In the genomic region with DNA sequence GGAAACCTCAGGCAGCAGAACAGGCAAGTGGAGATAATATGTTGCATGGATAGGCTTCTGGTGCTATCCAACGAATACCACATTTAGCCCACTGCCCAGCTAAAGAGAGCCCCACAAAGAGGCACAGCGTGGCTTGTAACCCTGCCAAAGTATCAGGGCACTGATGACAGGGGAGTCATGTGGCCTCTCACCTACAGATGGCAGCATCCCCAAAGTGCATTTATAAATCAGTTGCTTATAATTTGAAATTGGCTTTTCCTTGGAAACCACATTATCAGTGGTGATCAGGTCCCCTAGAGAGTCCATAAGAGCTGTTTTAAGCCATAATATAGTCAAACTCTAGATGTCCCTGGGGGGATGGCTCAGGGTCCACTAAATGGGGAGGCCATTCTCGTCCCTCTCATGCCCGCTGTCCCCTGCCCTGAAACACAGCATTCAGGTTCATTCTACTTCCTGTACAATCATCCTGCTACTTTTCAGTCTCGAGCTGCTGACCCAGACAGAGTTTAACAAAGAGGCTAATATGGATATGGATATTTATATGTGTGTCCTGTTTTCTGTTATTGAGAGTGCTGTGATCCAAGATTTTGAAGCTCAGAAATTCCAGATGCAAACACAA, we compare ENCODE assay signal across 7 cellular contexts. TPM values are rescaled to one million over a fixed set of nuclear protein-coding genes. Genes with fewer than 3 reads are reported as not detected.
A peak's percentile ranks its signal among the peaks of the same experiment; 100 is the strongest.
DNase-seq lines count a peak whose midpoint lies in the region; ATAC-seq and TF ChIP-seq lines count a peak whose summit lies in the region.

No MANE protein-coding gene starts in this region.

- dilution Hi-C loops in mammary epithelial cell (cut with HindIII; ENCODE audit: low sequenced_read_pairs) = no loop called here

- H3K27me3 ChIP-seq in mammary epithelial cell (ENCODE audit: insufficient read depth, low read length) = no peaks in the 10 kb centered on the region

- no peak overlapping the region for H3K4me3 Mint-ChIP-seq in neural crest cell

- no peaks in the 10 kb centered on the region for H3K36me3 Mint-ChIP-seq in neural crest cell (ENCODE audit: low read depth)

- peak overlapping the region; percentile 31 for H3K4me2 ChIP-seq in mammary epithelial cell (ENCODE audit: insufficient read depth, low read depth, low read length)

- CTCF ChIA-PET in mammary epithelial cell (lab: Charles Lee; ENCODE audit: low non-redundant PET) = no interaction called here

- no peaks in the 10 kb centered on the region for H3K9me3 ChIP-seq in mammary epithelial cell (replicated peaks; ENCODE audit: insufficient read depth, low read length)

- intact Hi-C loops in mammary epithelial cell (cut with micrococcal nuclease) = loop anchor here (1.0 to 5.0 kb wide), 4 partner anchors 23 to 465 kb away; a partner anchor contains a TSS

- peaks cover 79% of the 10 kb centered on the region for H3K79me2 ChIP-seq in mammary epithelial cell (ENCODE audit: insufficient read depth, low read length)

- 20% methylated on average over 3 of the region's 5 CpGs for WGBS in mammary epithelial cell (ENCODE audit: low coverage, missing lambda C conversion rate)

- H3K9me3 Mint-ChIP-seq in neural crest cell = no peaks in the 10 kb centered on the region

- no peak for ATAC-seq in HG03175 (IDR thresholded peaks at IDR 0.05; ENCODE audit: unreplicated experiment)
- ATAC-seq in GM21390 (IDR thresholded peaks at IDR 0.05; ENCODE audit: unreplicated experiment) = no peak

- H3K36me3 ChIP-seq in mammary epithelial cell (ENCODE audit: insufficient read depth, low read length) = no peaks in the 10 kb centered on the region

- no peak overlapping the region for H3K4me3 ChIP-seq in mammary epithelial cell (replicated peaks in 1 of 3; ENCODE audit: insufficient read depth in 1 of 3, low read depth in 2 of 3, low read length in 3 of 3)

- H3K9ac ChIP-seq in mammary epithelial cell (ENCODE audit: insufficient read depth, low read length) = no peak overlapping the region

- peaks cover 10% of the 10 kb centered on the region for H3K4me1 Mint-ChIP-seq in neural crest cell

- DNase-seq in GM13976 (ENCODE audit: low spot score) = no peak
- peak; percentile 40 for DNase-seq in M059J (ENCODE audit: low read depth)
- no peak for DNase-seq in mammary epithelial cell
- DNase-seq in neural crest cell (ENCODE audit: low read depth, low spot score) = no peak
- no peak for DNase-seq in HCEC 1CT

- in situ Hi-C loops in GM13976 (cut with MboI; ENCODE audit: low sequenced_read_pairs, unreplicated experiment) = no loop called here
- in situ Hi-C loops in mammary epithelial cell (cut with MboI; ENCODE audit: low sequenced_read_pairs in 2 of 2) = no loop called here

- H3K27ac Mint-ChIP-seq in neural crest cell (ENCODE audit: unreplicated experiment) = no peak overlapping the region

- peaks cover 10% of the 10 kb centered on the region for H3K4me1 ChIP-seq in mammary epithelial cell (ENCODE audit: insufficient read depth, low read length)

- H3K27ac ChIP-seq in mammary epithelial cell (ENCODE audit: insufficient read depth, low read depth, low read length) = no peak overlapping the region

- no TSS peak for BruUV-seq in mammary epithelial cell (replicated peaks; lab: Mats Ljungman, UMichigan)

- H4K20me1 ChIP-seq in mammary epithelial cell (ENCODE audit: insufficient read depth, low read length) = no peaks in the 10 kb centered on the region

- no peaks in the 10 kb centered on the region for H3K27me3 Mint-ChIP-seq in neural crest cell (ENCODE audit: low read depth)

- no peak overlapping the region for H2AFZ ChIP-seq in mammary epithelial cell (ENCODE audit: low read depth, low read length)

- TF ChIP-seq CTCF in GM13976 (IDR thresholded peaks at IDR 0.05; ENCODE audit: borderline replicate concordance, control extremely low read depth, extremely low read depth, insufficient read depth, missing control alignments) (peak; percentile 28), mammary epithelial cell (conservative IDR thresholded peaks at IDR 0.05 in 1 of 2, IDR thresholded peaks at IDR 0.05 in 1 of 2; ENCODE audit: extremely low read depth in 1 of 2, insufficient read depth in 1 of 2, low read depth in 1 of 2, low read length in 2 of 2) (peak; percentile 57 to 67), neural crest cell (conservative IDR thresholded peaks at IDR 0.05) (peak; percentile 57)

RNA-seq across cellular contexts. Expression of a gene that starts 28.6 kb away (rescaled TPM):
- total RNA-seq in M059J (2014; rRNA removed; shearing (Covaris generic)) = 39.0 and 45.2 TPM in 2 replicates
- total RNA-seq in mammary epithelial cell (10 to 100 TPM; 58.7 to 66.3 TPM), neural crest cell (3.6 and 3.7 TPM in 2 replicates)
- polyA plus RNA-seq in mammary epithelial cell = 230 TPM
- polyA minus RNA-seq in mammary epithelial cell = 95.5 TPM
